In genomic region chr17:40035162-40035559, GRCh38 we compare ENCODE assay signal across 8 cellular contexts. TPM values are rescaled to one million over a fixed set of nuclear protein-coding genes. Genes with fewer than 3 reads are reported as not detected.
DNase-seq lines count a peak whose midpoint lies in the region; ATAC-seq and TF ChIP-seq lines count a peak whose summit lies in the region.

No MANE protein-coding gene starts in this region.

- H3K9me3 ChIP-seq in prostate gland = no peaks in the 10 kb centered on the region

- TF ChIP-seq POLR2A in prostate gland (IDR thresholded peaks at IDR 0.05) = no peak

- no peaks in the 10 kb centered on the region for H3K27me3 Mint-ChIP-seq in activated T-cell treated with anti-CD3 and anti-CD28 coated beads, Interleukin-2, amount 50 U/mL, for 4 hours (ENCODE audit: low read depth)

- H3K27ac ChIP-seq in HL-60 (replicated peaks) (no peak overlapping the region), prostate gland (no peak overlapping the region)

- H3K36me3 ChIP-seq in prostate gland = peaks cover 0 to 18% of the 10 kb centered on the region in 2 donors

- H3K4me1 Mint-ChIP-seq in activated T-cell treated with anti-CD3 and anti-CD28 coated beads, Interleukin-2, amount 50 U/mL, for 4 hours (ENCODE audit: low read depth) = no peaks in the 10 kb centered on the region

- TF ChIP-seq CTCF in HL-60 (IDR thresholded peaks at IDR 0.05; ENCODE audit: insufficient read depth, low read length) = peak; percentile 27
- TF ChIP-seq CTCF in prostate gland (IDR thresholded peaks at IDR 0.05) = peak in 2 of 4 experiments; percentile 15 to 26

- intact Hi-C loops in prostate gland (cut with DNase I) = no loop called here

- H3K36me3 Mint-ChIP-seq in activated T-cell treated with anti-CD3 and anti-CD28 coated beads, Interleukin-2, amount 50 U/mL, for 4 hours (ENCODE audit: insufficient read depth) = peaks cover 19% of the 10 kb centered on the region

- no peak overlapping the region for H3K4me3 Mint-ChIP-seq in activated T-cell treated with anti-CD3 and anti-CD28 coated beads, Interleukin-2, amount 50 U/mL, for 4 hours

- H3K4me1 ChIP-seq in prostate gland (replicated peaks) = no peaks in the 10 kb centered on the region

- DNase-seq in COLO668 (lab: John Stamatoyannopoulos, UW; ENCODE audit: unreplicated experiment) (peak; percentile 12), HL-60 (ENCODE audit: low read depth in 1 of 2, low spot score in 1 of 2) (peak in 1 of 2 experiments; percentile 19), amniotic epithelial cell (ENCODE audit: low read depth) (peak; percentile 38), lung microvascular endothelial cell (ENCODE audit: low read depth in 2 of 2) (peak; percentile 46 to 67), prostate gland (ENCODE audit: low spot score) (no peak)
- DNase-seq in stimulated activated naive CD4-positive, alpha-beta T cell treated with Interleukin-2 at 50 U/mL for 16 hours (lab: John Stamatoyannopoulos, UW) = no peak
- DNase-seq in activated T-cell treated with anti-CD3 and anti-CD28 coated beads, Interleukin-2, amount 50 U/mL, for 4 hours = no peak

- H3K27me3 ChIP-seq in HL-60 (ENCODE audit: insufficient read depth, poor library complexity, severe bottlenecking) (no peaks in the 10 kb centered on the region), prostate gland (replicated peaks; ENCODE audit: insufficient read depth) (no peaks in the 10 kb centered on the region)

- H3K4me3 ChIP-seq in HL-60 (replicated peaks; ENCODE audit: insufficient read depth, low read length) (no peak overlapping the region), prostate gland (no peak overlapping the region)

- no peaks in the 10 kb centered on the region for H3K9me3 Mint-ChIP-seq in activated T-cell treated with anti-CD3 and anti-CD28 coated beads, Interleukin-2, amount 50 U/mL, for 4 hours

- no peak for ATAC-seq in GM19452 (IDR thresholded peaks at IDR 0.05; ENCODE audit: unreplicated experiment)
- ATAC-seq in activated T-cell treated with anti-CD3 and anti-CD28 coated beads, Interleukin-2, amount 50 U/mL, for 4 hours = no peak

- WGBS in prostate gland = 24% methylated on average over 12 of the region's 12 CpGs

RNA-seq across cellular contexts. Expression of gene MED24, which starts 19.0 kb away (rescaled TPM):
- 29.2 and 30.3 TPM in 2 replicates for total RNA-seq in lung microvascular endothelial cell
- total RNA-seq in prostate gland = 100 to 1,000 TPM in 1 of 2 donors, 10 to 100 TPM in 1; 55.2 to 167 TPM
- total RNA-seq in activated T-cell treated with anti-CD3 and anti-CD28 coated beads, Interleukin-2, amount 50 U/mL, for 4 hours = 100 to 1,000 TPM; 133 to 140 (median 134) TPM

RNA-seq across cellular contexts. Expression of gene CSF3, which starts 19.9 kb away (rescaled TPM):
- total RNA-seq in lung microvascular endothelial cell = 0.44 TPM in 1 of 2 replicates, not detected in the other
- 1 to 10 TPM in 1 of 2 donors, under 1 TPM in 1; 0.41 to 2.2 TPM for total RNA-seq in prostate gland
- not detected for total RNA-seq in activated T-cell treated with anti-CD3 and anti-CD28 coated beads, Interleukin-2, amount 50 U/mL, for 4 hours

RNA-seq across cellular contexts. Expression of gene THRA, which starts 27.6 kb away (rescaled TPM):
- total RNA-seq in lung microvascular endothelial cell = 11.6 and 21.4 TPM in 2 replicates
- 10 to 100 TPM; 35.2 to 79.8 TPM for total RNA-seq in prostate gland
- 10 to 100 TPM in 2 of 3 donors, 1 to 10 TPM in 1; 6.6 to 12.4 (median 10.3) TPM for total RNA-seq in activated T-cell treated with anti-CD3 and anti-CD28 coated beads, Interleukin-2, amount 50 U/mL, for 4 hours

RNA-seq across cellular contexts. Expression of gene PSMD3, which starts 54.6 kb away (rescaled TPM):
- 66.5 and 84.3 TPM in 2 replicates for total RNA-seq in lung microvascular endothelial cell
- 100 to 1,000 TPM in 1 of 2 donors, 10 to 100 TPM in 1; 96.4 to 116 TPM for total RNA-seq in prostate gland
- total RNA-seq in activated T-cell treated with anti-CD3 and anti-CD28 coated beads, Interleukin-2, amount 50 U/mL, for 4 hours = 100 to 1,000 TPM; 276 to 288 (median 280) TPM

Comparison
In these comparisons a context has a peak if more than half of its experiments do, and no peak if none do; other contexts are left out.
1. DNase-seq: peak in COLO668 (single experiment), amniotic epithelial cell (single experiment) and lung microvascular endothelial cell (2 of 2); none in prostate gland (single experiment), stimulated activated naive CD4-positive, alpha-beta T cell treated with Interleukin-2 at 50 U/mL for 16 hours (single experiment) and activated T-cell treated with anti-CD3 and anti-CD28 coated beads, Interleukin-2, amount 50 U/mL, for 4 hours (single experiment).